ENCODE assay signal across 25 cellular contexts in genomic region chr20:23002276-23002675, GRCh38. TPM values are rescaled to one million over a fixed set of nuclear protein-coding genes. Genes with fewer than 3 reads are reported as not detected.
"Had no signal": no experiment of that assay in that cellular context is flagged by ENCODE, and none has a peak within 500 bp of the region (broad histone marks: within the 10 kb centered on the region; RNA-seq: fewer than 3 reads in every experiment).

No MANE protein-coding gene starts in this region.

- H3K27me3 Mint-ChIP-seq: activated naive CD8-positive, alpha-beta T cell had no signal

- DNase-seq: activated CD4-positive, alpha-beta T cell treated with anti-CD3 and anti-CD28 coated beads for 48 hours; activated CD4-positive, alpha-beta T cell treated with anti-CD3 and anti-CD28 coated beads, Interleukin-2, amount 50 U/mL, for 4 hours; activated CD4-positive, CD25-positive, alpha-beta regulatory T cell treated with anti-CD3 and anti-CD28 coated beads, Interleukin-2, amount 50 U/mL, for 72 hours; activated CD8-positive, alpha-beta memory T cell treated with anti-CD3 and anti-CD28 coated beads, Interleukin-2, amount 50 U/mL, for 48 hours; activated CD8-positive, alpha-beta T cell treated with anti-CD3 and anti-CD28 coated beads, Interleukin-2, amount 10 ng/mL, durations not matched to agents 7 days and 5 days; activated effector memory CD4-positive, alpha-beta T cell treated with Interleukin-2 at 50 U/mL for 16 hours; activated naive CD4-positive, alpha-beta T cell; activated T-cell treated with anti-CD3 and anti-CD28 coated beads, Interleukin-2, amount 50 U/mL, for 1 hour; brain microvascular endothelial cell; MM.1S; NCI-H1092 treated with DMSO at 0.1 percent for 48 hours; NCI-H1436; NCI-H1694 treated with DMSO at 0.1 percent for 48 hours; NCI-H2029 treated with DMSO at 0.1 percent for 48 hours; NCI-H510A treated with DMSO at 0.1 percent for 48 hours; NCI-H69; NK-92 treated with Interleukin-12 subunit alpha and Interleukin-12 subunit beta, amount 100 ng/mL, for 24 hours; PC-9; SJCRH30; SK-N-SH had no signal

- H2AFZ ChIP-seq: PC-9 had no signal

- H3K27ac ChIP-seq: brain microvascular endothelial cell, cardiac muscle cell, PC-9, SJCRH30 had no signal

- H3K4me3 Mint-ChIP-seq: activated CD8-positive, alpha-beta T cell treated with anti-CD3 and anti-CD28 coated beads, Interleukin-2, amount 10 ng/mL, durations not matched to agents 7 days and 5 days; activated naive CD8-positive, alpha-beta T cell; activated T-helper 1 cell treated with anti-CD3 and anti-CD28 coated beads, Interleukin-12 subunit alpha, Interleukin-12 subunit beta, Interleukin-2, Interleukin-4 antibody, amounts not matched to agents 30 ng/mL and 10 ng/mL and 1 ng/mL, durations not matched to agents 14 hours and 24 hours and 36 hours; T-helper 1 cell treated with Interleukin-12 subunit alpha and Interleukin-12 subunit beta and Interleukin-4 antibody, amounts not matched to agents 30 μg/mL and 1 μg/mL, for 36 hours; WTC11 had no signal

- ATAC-seq: activated CD8-positive, alpha-beta T cell treated with anti-CD3 and anti-CD28 coated beads, Interleukin-2, amount 10 ng/mL, durations not matched to agents 7 days and 5 days; WTC11 had no signal

- H3K9me2 ChIP-seq: SK-N-SH had no signal

- H3K36me3 ChIP-seq: brain microvascular endothelial cell, cardiac muscle cell, SJCRH30 had no signal

- H3K27me3 ChIP-seq: brain microvascular endothelial cell, SJCRH30 had no signal

- H3K27ac Mint-ChIP-seq: activated CD8-positive, alpha-beta T cell treated with anti-CD3 and anti-CD28 coated beads, Interleukin-2, amount 10 ng/mL, durations not matched to agents 7 days and 5 days; activated naive CD8-positive, alpha-beta T cell; activated T-helper 1 cell treated with anti-CD3 and anti-CD28 coated beads, Interleukin-12 subunit alpha, Interleukin-12 subunit beta, Interleukin-2, Interleukin-4 antibody, amounts not matched to agents 30 ng/mL and 10 ng/mL and 1 ng/mL, durations not matched to agents 14 hours and 24 hours and 36 hours; T-helper 1 cell treated with Interleukin-12 subunit alpha and Interleukin-12 subunit beta and Interleukin-4 antibody, amounts not matched to agents 30 μg/mL and 1 μg/mL, for 36 hours; WTC11 had no signal

- H3K4me3 ChIP-seq: cardiac muscle cell, PC-9, SJCRH30 had no signal

- H3K9me3 Mint-ChIP-seq: activated T-helper 1 cell treated with anti-CD3 and anti-CD28 coated beads, Interleukin-12 subunit alpha, Interleukin-12 subunit beta, Interleukin-2, Interleukin-4 antibody, amounts not matched to agents 30 ng/mL and 10 ng/mL and 1 ng/mL, durations not matched to agents 14 hours and 24 hours and 36 hours; T-helper 1 cell treated with Interleukin-12 subunit alpha and Interleukin-12 subunit beta and Interleukin-4 antibody, amounts not matched to agents 30 μg/mL and 1 μg/mL, for 36 hours; WTC11 had no signal

- H3K36me3 Mint-ChIP-seq: activated naive CD8-positive, alpha-beta T cell; WTC11 had no signal

- H3K4me2 ChIP-seq: PC-9, SK-N-SH had no signal

- H3K4me1 ChIP-seq: SJCRH30 had no signal

- H3K9me3 ChIP-seq: SJCRH30, SK-N-SH had no signal

- H3K9ac ChIP-seq: SK-N-SH had no signal

RNA-seq across cellular contexts. Expression of gene SSTR4, which starts 32.8 kb away (rescaled TPM):
- total RNA-seq: activated CD8-positive, alpha-beta T cell treated with anti-CD3 and anti-CD28 coated beads, Interleukin-2, amount 10 ng/mL, durations not matched to agents 7 days and 5 days; activated T-helper 1 cell treated with anti-CD3 and anti-CD28 coated beads, Interleukin-12 subunit alpha, Interleukin-12 subunit beta, Interleukin-2, Interleukin-4 antibody, amounts not matched to agents 30 ng/mL and 10 ng/mL and 1 ng/mL, durations not matched to agents 14 hours and 24 hours and 36 hours; cardiac muscle cell; PC-9; SJCRH30; WTC11 had no signal
- polyA plus RNA-seq: cardiac muscle cell, SK-N-SH had no signal

RNA-seq across cellular contexts. Expression of gene THBD, which starts 47.2 kb away (rescaled TPM):
- total RNA-seq: activated CD8-positive, alpha-beta T cell treated with anti-CD3 and anti-CD28 coated beads, Interleukin-2, amount 10 ng/mL, durations not matched to agents 7 days and 5 days; activated T-helper 1 cell treated with anti-CD3 and anti-CD28 coated beads, Interleukin-12 subunit alpha, Interleukin-12 subunit beta, Interleukin-2, Interleukin-4 antibody, amounts not matched to agents 30 ng/mL and 10 ng/mL and 1 ng/mL, durations not matched to agents 14 hours and 24 hours and 36 hours; SJCRH30 had no signal
